Comparison of ENCODE assay signal across 8 cellular contexts in the genomic region with DNA sequence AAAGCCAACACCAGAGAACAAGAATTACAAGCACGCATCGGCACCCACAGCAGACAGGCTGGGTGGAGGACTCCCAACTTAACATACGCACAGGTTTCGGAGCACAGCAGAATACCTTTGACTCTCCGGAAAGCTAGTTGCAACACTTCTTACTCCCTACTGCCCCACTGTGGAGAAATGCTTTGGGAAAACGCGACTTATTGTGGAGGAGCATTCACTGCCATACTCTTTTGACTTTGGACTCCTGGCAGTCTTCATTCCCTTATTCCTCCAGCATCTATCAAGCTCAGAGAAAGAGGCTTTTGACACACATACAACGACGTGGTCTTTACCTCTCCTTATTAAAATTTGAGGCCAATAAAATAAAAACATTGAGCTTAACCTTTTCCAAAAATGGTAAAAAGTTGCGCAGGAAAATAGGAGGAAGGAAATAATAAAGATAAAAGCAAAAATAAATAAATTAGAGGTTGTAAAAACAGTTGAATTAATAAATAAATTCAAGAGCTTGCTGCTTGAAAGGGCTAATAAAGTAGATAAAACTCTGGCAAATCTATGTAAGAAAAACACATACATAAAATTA. TPM values are rescaled to one million over a fixed set of nuclear protein-coding genes. Genes with fewer than 3 reads are reported as not detected.
DNase-seq lines count a peak whose midpoint lies in the region; ATAC-seq, FAIRE-seq and TF ChIP-seq lines count a peak whose summit lies in the region.

No MANE protein-coding gene starts in this region.

- no peak overlapping the region for H3K4me3 ChIP-seq in GM12865 (ENCODE audit: low read depth, low read length)
- H3K4me3 ChIP-seq in OCI-LY3 (ENCODE audit: low read length): no peak overlapping the region
- peak overlapping the region in 2 of 3 donors; percentile 27 to 32 for H3K4me3 ChIP-seq in breast epithelium

- H3K4me1 ChIP-seq in OCI-LY3 (ENCODE audit: low read length) (no peaks in the 10 kb centered on the region), breast epithelium (no peaks in the 10 kb centered on the region)

- no peak overlapping the region for H3K27ac Mint-ChIP-seq in activated T-helper 17 cell treated with anti-CD3 and anti-CD28 coated beads, Interleukin-2, amount 50 U/mL, for 72 hours

- H3K27me3 Mint-ChIP-seq in activated T-helper 17 cell treated with anti-CD3 and anti-CD28 coated beads, Interleukin-2, amount 50 U/mL, for 72 hours: no peaks in the 10 kb centered on the region

- TF ChIP-seq POLR2A in breast epithelium (IDR thresholded peaks at IDR 0.05): no peak

- H3K36me3 ChIP-seq in OCI-LY3 (replicated peaks; ENCODE audit: low read depth, low read length): no peaks in the 10 kb centered on the region
- H3K36me3 ChIP-seq in breast epithelium: no peaks in the 10 kb centered on the region

- H3K79me2 ChIP-seq in OCI-LY3 (ENCODE audit: low read length): no peaks in the 10 kb centered on the region

- FAIRE-seq in islet of Langerhans (lab: Jason Lieb, UNC): peak; percentile 69

- no peaks in the 10 kb centered on the region for H3K27me3 ChIP-seq in OCI-LY3 (ENCODE audit: low read depth, low read length)
- peaks cover 0 to 39% of the 10 kb centered on the region in 2 donors for H3K27me3 ChIP-seq in breast epithelium

- H3K9me3 ChIP-seq in OCI-LY3 (ENCODE audit: insufficient read depth, low read length) (no peaks in the 10 kb centered on the region), breast epithelium (no peaks in the 10 kb centered on the region)

- H4K20me1 ChIP-seq in OCI-LY3 (ENCODE audit: insufficient read depth, low read length): no peaks in the 10 kb centered on the region

- peak; percentile 19 for DNase-seq in AG08395 (ENCODE audit: low spot score)
- peak; percentile 19 for DNase-seq in GM12865 (ENCODE audit: low read depth)
- peak in 1 of 2 donors; percentile 23 for DNase-seq in breast epithelium (ENCODE audit: low spot score in 2 of 2)
- peak; percentile 0 for DNase-seq in stimulated activated CD8-positive, alpha-beta memory T cell treated with anti-CD3 and anti-CD28 coated beads, Interleukin-12 subunit alpha, Interleukin-12 subunit beta, amount 100 ng/mL, for 1 hour (ENCODE audit: low read depth)
- DNase-seq in COR-L47 (lab: John Stamatoyannopoulos, UW): no peak

- TF ChIP-seq CTCF in GM12865 (IDR thresholded peaks at IDR 0.05; ENCODE audit: insufficient read depth, low read depth, low read length, missing control alignments) (peak; percentile 24), OCI-LY3 (IDR thresholded peaks at IDR 0.05; ENCODE audit: low read depth, low read length) (peak; percentile 22; the same call in 1 of the 2 replicates), breast epithelium (IDR thresholded peaks at IDR 0.05) (peak in 2 of 3 donors; percentile 30 to 36)

- no peak for ATAC-seq in activated T-helper 17 cell treated with anti-CD3 and anti-CD28 coated beads, Interleukin-2, amount 50 U/mL, for 72 hours (replicated peaks)

- H3K27ac ChIP-seq in OCI-LY3 (ENCODE audit: low read length): no peak overlapping the region
- H3K27ac ChIP-seq in breast epithelium: no peak overlapping the region

- H2AFZ ChIP-seq in OCI-LY3 (ENCODE audit: low read depth, low read length): no peak overlapping the region

- no peak overlapping the region for H3K4me2 ChIP-seq in OCI-LY3 (ENCODE audit: low read length)

- H3K4me3 Mint-ChIP-seq in activated T-helper 17 cell treated with anti-CD3 and anti-CD28 coated beads, Interleukin-2, amount 50 U/mL, for 72 hours: no peak overlapping the region

- no peaks in the 10 kb centered on the region for H3K9me3 Mint-ChIP-seq in activated T-helper 17 cell treated with anti-CD3 and anti-CD28 coated beads, Interleukin-2, amount 50 U/mL, for 72 hours

- H3K4me1 Mint-ChIP-seq in activated T-helper 17 cell treated with anti-CD3 and anti-CD28 coated beads, Interleukin-2, amount 50 U/mL, for 72 hours: no peaks in the 10 kb centered on the region

- no peaks in the 10 kb centered on the region for H3K36me3 Mint-ChIP-seq in activated T-helper 17 cell treated with anti-CD3 and anti-CD28 coated beads, Interleukin-2, amount 50 U/mL, for 72 hours (ENCODE audit: low read depth)

- intact Hi-C loops in breast epithelium (cut with DNase I; ENCODE audit: low total_unique reads): no loop called here

- H3K9ac ChIP-seq in OCI-LY3 (ENCODE audit: low read length): no peak overlapping the region

RNA-seq across cellular contexts. Expression of a gene that starts 41.4 kb away (rescaled TPM):
- 10 to 100 TPM; 29.7 to 99.2 (median 89.1) TPM for total RNA-seq in breast epithelium
- under 1 TPM in 1 of 2 donors, not detected in 1; 0.15 TPM for total RNA-seq in activated T-helper 17 cell treated with anti-CD3 and anti-CD28 coated beads, Interleukin-2, amount 50 U/mL, for 72 hours

Comparison
In these comparisons a context has a peak if more than half of its experiments do, and no peak if none do; other contexts are left out.
1. H3K4me3 ChIP-seq: peak in breast epithelium (2 of 3); none in GM12865 (single experiment) and OCI-LY3 (single experiment).
2. RNA of a gene that starts 41.4 kb away (total RNA-seq): 29.7 to 99.2 TPM in breast epithelium; 0.15 TPM in activated T-helper 17 cell treated with anti-CD3 and anti-CD28 coated beads, Interleukin-2, amount 50 U/mL, for 72 hours; every median in the first group is over 10 times any median in the second.
3. Peak in every context shown above with its lines, with median percentiles within 50 percentile points of each other: CTCF ChIP-seq.